In genomic region chr1:89089962-89090361, GRCh38 we compare ENCODE assay signal across 21 cellular contexts. TPM values are rescaled to one million over a fixed set of nuclear protein-coding genes. Genes with fewer than 3 reads are reported as not detected.
A peak's percentile ranks its signal among the peaks of the same experiment; 100 is the strongest.
DNase-seq lines count a peak whose midpoint lies in the region; ATAC-seq and TF ChIP-seq lines count a peak whose summit lies in the region.
"Had no signal": no experiment of that assay in that cellular context is flagged by ENCODE, and none has a peak within 500 bp of the region (broad histone marks: within the 10 kb centered on the region; RNA-seq: fewer than 3 reads in every experiment).

No MANE protein-coding gene starts in this region.

- no peaks in the 10 kb centered on the region for H3K9me3 Mint-ChIP-seq in activated naive CD4-positive, alpha-beta T cell treated with anti-CD3 and anti-CD28 coated beads, Interleukin-2, amount 50 U/mL, for 72 hours
- H3K9me3 Mint-ChIP-seq in CD8-positive, alpha-beta memory T cell, result no peaks in the 10 kb centered on the region
- H3K9me3 Mint-ChIP-seq: GM23338 had no signal

- WGBS in SK-N-SH (ENCODE audit: low lambda C conversion rate), result 20% methylated on average over 1 of the region's 1 CpG
- 21% methylated on average over 1 of the region's 1 CpG for WGBS in smooth muscle cell (ENCODE audit: low lambda C conversion rate)

- H3K9me3 ChIP-seq in SK-N-SH, result no peaks in the 10 kb centered on the region
- no peaks in the 10 kb centered on the region for H3K9me3 ChIP-seq in smooth muscle cell (replicated peaks; ENCODE audit: low read depth)
- H3K9me3 ChIP-seq in CD8-positive, alpha-beta memory T cell (ENCODE audit: low read length), result no peaks in the 10 kb centered on the region
- H3K9me3 ChIP-seq: A549, BE2C, HAP-1 had no signal

- H3K4me3 ChIP-seq in SK-N-SH (ENCODE audit: low read depth in 2 of 2, low read length in 1 of 2), result no peak overlapping the region
- no peak overlapping the region for H3K4me3 ChIP-seq in fibroblast of villous mesenchyme (ENCODE audit: low read depth, low read length)
- H3K4me3 ChIP-seq in smooth muscle cell, result no peak overlapping the region
- no peak overlapping the region for H3K4me3 ChIP-seq in CD8-positive, alpha-beta memory T cell (ENCODE audit: low read length)
- H3K4me3 ChIP-seq: A549, GM23338, HAP-1 had no signal

- peaks cover 0 to 4% of the 10 kb centered on the region in 2 experiments; a peak in 1 of 4 replicates for H3K4me1 ChIP-seq in SK-N-SH (ENCODE audit: control insufficient read depth in 1 of 2, insufficient read depth in 2 of 2, low read depth in 1 of 2, low read length in 1 of 2)
- no peaks in the 10 kb centered on the region for H3K4me1 ChIP-seq in smooth muscle cell (ENCODE audit: low read depth)
- H3K4me1 ChIP-seq in CD8-positive, alpha-beta memory T cell (ENCODE audit: insufficient read depth, low read length), result no peaks in the 10 kb centered on the region
- H3K4me1 ChIP-seq: A549, BE2C, HAP-1 had no signal

- H3K27ac ChIP-seq in SK-N-SH (ENCODE audit: low read depth in 2 of 2, low read length in 1 of 2), result no peak overlapping the region
- H3K27ac ChIP-seq in smooth muscle cell (ENCODE audit: low read depth), result no peak overlapping the region
- H3K27ac ChIP-seq in CD8-positive, alpha-beta memory T cell (ENCODE audit: low read depth, low read length), result no peak overlapping the region
- H3K27ac ChIP-seq: A549 had no signal

- ATAC-seq in activated naive CD4-positive, alpha-beta T cell treated with anti-CD3 and anti-CD28 coated beads, Interleukin-2, amount 50 U/mL, for 72 hours, result peak; percentile 37 to 51
- no peak for ATAC-seq in GM18520 (IDR thresholded peaks at IDR 0.05; ENCODE audit: unreplicated experiment)
- ATAC-seq: A549, GM23338 had no signal

- POLR2A ChIA-PET in SK-N-SH (lab: Yijun Ruan, JAX), result no interaction called here
- POLR2A ChIA-PET in CD8-positive, alpha-beta memory T cell (lab: Charles Lee), result no interaction called here

- DNase-seq in activated naive CD4-positive, alpha-beta T cell treated with anti-CD3 and anti-CD28 coated beads, Interleukin-2, amount 50 U/mL, for 72 hours (ENCODE audit: low spot score in 2 of 2), result no peak
- no peak for DNase-seq in activated naive CD4-positive, alpha-beta T cell treated with anti-CD3 and anti-CD28 coated beads, Interleukin-2, amount 50 U/mL, for 16 hours
- DNase-seq in SK-N-SH (peak; percentile 16), fibroblast of villous mesenchyme (ENCODE audit: low read depth) (peak; percentile 22), smooth muscle cell (lab: John Stamatoyannopoulos, UW; ENCODE audit: unreplicated experiment) (no peak), G401 (ENCODE audit: low spot score) (no peak)
- no peak for DNase-seq in CD8-positive, alpha-beta memory T cell
- DNase-seq: BE2C; MM.1S; NCI-H1092; NCI-H146; NCI-H2029; NCI-H2227 treated with DMSO at 0.1 percent for 48 hours; NCI-H510A treated with DMSO at 0.1 percent for 48 hours; NCI-H774; NK-92 treated with Interleukin-12 subunit alpha and Interleukin-12 subunit beta, amount 100 ng/mL, for 24 hours; SIG-M5 had no signal

- H3K27me3 Mint-ChIP-seq in CD8-positive, alpha-beta memory T cell, result no peaks in the 10 kb centered on the region

- H3K27me3 ChIP-seq in SK-N-SH (ENCODE audit: insufficient read depth) (no peaks in the 10 kb centered on the region), smooth muscle cell (ENCODE audit: low read depth) (no peaks in the 10 kb centered on the region)
- no peaks in the 10 kb centered on the region for H3K27me3 ChIP-seq in CD8-positive, alpha-beta memory T cell (ENCODE audit: insufficient read depth, low read length, poor library complexity, severe bottlenecking)
- H3K27me3 ChIP-seq: BE2C had no signal

- no peaks in the 10 kb centered on the region for H3K9me2 ChIP-seq in SK-N-SH

- TF ChIP-seq RAD21 in SK-N-SH (IDR thresholded peaks at IDR 0.05; ENCODE audit: low read length), result no peak

- no peak overlapping the region for H3K4me3 Mint-ChIP-seq in CD8-positive, alpha-beta memory T cell
- H3K4me3 Mint-ChIP-seq: GM23338 had no signal

- H3K9ac ChIP-seq in SK-N-SH (no peak overlapping the region), smooth muscle cell (ENCODE audit: low read depth) (no peak overlapping the region)

- no peaks in the 10 kb centered on the region for H3K36me3 Mint-ChIP-seq in activated naive CD4-positive, alpha-beta T cell treated with anti-CD3 and anti-CD28 coated beads, Interleukin-2, amount 50 U/mL, for 72 hours
- H3K36me3 Mint-ChIP-seq in CD8-positive, alpha-beta memory T cell, result peaks cover 0 to 14% (median 0%) of the 10 kb centered on the region in 3 donors

- TF ChIP-seq CTCF in SK-N-SH (IDR thresholded peaks at IDR 0.05), result no peak
- TF ChIP-seq CTCF in fibroblast of villous mesenchyme (IDR thresholded peaks at IDR 0.05; ENCODE audit: insufficient read depth, low read depth, low read length), result no peak
- TF ChIP-seq CTCF in smooth muscle cell (IDR thresholded peaks at IDR 0.05; ENCODE audit: borderline replicate concordance, insufficient read depth, poor library complexity, severe bottlenecking), result no peak

- H3F3A ChIP-seq in SK-N-SH (replicated peaks; ENCODE audit: insufficient read depth) (no peaks in the 10 kb centered on the region), smooth muscle cell (ENCODE audit: low read depth) (no peaks in the 10 kb centered on the region)

- no peak for TF ChIP-seq EP300 in SK-N-SH (IDR thresholded peaks at IDR 0.05; ENCODE audit: borderline replicate concordance in 1 of 2, low read depth in 1 of 2, low read length in 1 of 2)

- CTCF ChIA-PET in SK-N-SH (lab: Yijun Ruan, JAX), result interaction anchor here (1.0 to 1.8 kb wide), 3 partner anchors 20 to 268 kb away, joined by 3 to 4 read pairs (median 4); no protein-coding TSS in a partner anchor
- CTCF ChIA-PET in CD8-positive, alpha-beta memory T cell (lab: Charles Lee), result no interaction called here

- H3K27ac Mint-ChIP-seq in activated naive CD4-positive, alpha-beta T cell treated with anti-CD3 and anti-CD28 coated beads, Interleukin-2, amount 50 U/mL, for 72 hours, result no peak overlapping the region
- no peak overlapping the region for H3K27ac Mint-ChIP-seq in CD8-positive, alpha-beta memory T cell
- H3K27ac Mint-ChIP-seq: GM23338 had no signal

- H3K4me2 ChIP-seq in SK-N-SH, result no peak overlapping the region
- peak overlapping the region; percentile 11 for H3K4me2 ChIP-seq in smooth muscle cell
- H3K4me2 ChIP-seq: A549, GM23338 had no signal

- H4K20me1 ChIP-seq in SK-N-SH (ENCODE audit: insufficient read depth) (no peaks in the 10 kb centered on the region), smooth muscle cell (ENCODE audit: low read depth) (no peaks in the 10 kb centered on the region)

- H2AFZ ChIP-seq in SK-N-SH (ENCODE audit: low read depth) (no peak overlapping the region; the same call in 1 of the 2 replicates), smooth muscle cell (ENCODE audit: low read depth) (peak overlapping the region; percentile 19)
- H2AFZ ChIP-seq: GM23338 had no signal

- H3K79me2 ChIP-seq in SK-N-SH (ENCODE audit: insufficient read depth), result no peaks in the 10 kb centered on the region
- H3K79me2 ChIP-seq in smooth muscle cell (ENCODE audit: low read depth), result no peaks in the 10 kb centered on the region

- no peaks in the 10 kb centered on the region for H3K4me1 Mint-ChIP-seq in CD8-positive, alpha-beta memory T cell

- in situ Hi-C loops in G401 (cut with HindIII; ENCODE audit: low sequenced_read_pairs), result no loop called here

- no peaks in the 10 kb centered on the region for H3K36me3 ChIP-seq in SK-N-SH (replicated peaks in 1 of 2; ENCODE audit: control insufficient read depth in 1 of 2, insufficient read depth in 2 of 2, low read length in 1 of 2)
- H3K36me3 ChIP-seq in smooth muscle cell (ENCODE audit: low read depth), result no peaks in the 10 kb centered on the region
- no peaks in the 10 kb centered on the region for H3K36me3 ChIP-seq in CD8-positive, alpha-beta memory T cell (ENCODE audit: insufficient read depth, low read length)
- H3K36me3 ChIP-seq: BE2C, HAP-1 had no signal

TF ChIP-seq in SK-N-SH, 30 proteins besides CTCF, POLR2A, EP300 and RAD21 (continues in another document):
- TF ChIP-seq EZH2phosphoT487 (IDR thresholded peaks at IDR 0.05; ENCODE audit: borderline replicate concordance, low read depth) (no peak), SIN3A (IDR thresholded peaks at IDR 0.05; ENCODE audit: borderline replicate concordance, low read depth, low read length) (no peak), TCF12 (IDR thresholded peaks at IDR 0.05) (peak; percentile 64), YY1 (IDR thresholded peaks at IDR 0.05; ENCODE audit: low read depth) (no peak), USF2 (IDR thresholded peaks at IDR 0.05; ENCODE audit: borderline replicate concordance, low read depth, low read length) (no peak), ELF1 (IDR thresholded peaks at IDR 0.05) (no peak), RCOR1 (IDR thresholded peaks at IDR 0.05; ENCODE audit: low read length) (peak; percentile 46; the same call in 1 of the 2 replicates), SMC3 (IDR thresholded peaks at IDR 0.05; ENCODE audit: low read depth, low read length) (no peak)

RNA-seq across cellular contexts. Expression of gene GBP1, which starts 25.0 kb away (rescaled TPM):
- total RNA-seq in activated naive CD4-positive, alpha-beta T cell treated with anti-CD3 and anti-CD28 coated beads, Interleukin-2, amount 50 U/mL, for 72 hours, result 10 to 100 TPM; 51.3 to 79.2 TPM
- polyA plus RNA-seq in SK-N-SH (2012; rRNA removed), result 6.9 and 7.4 TPM in 2 replicates
- polyA plus RNA-seq in SK-N-SH (2012; cell fraction: cytosol; rRNA removed), result 5.4 and 5.8 TPM in 2 replicates
- 10.0 and 19.7 TPM in 2 replicates for polyA plus RNA-seq in SK-N-SH (2012; cell fraction: nucleus; rRNA removed)
- 88.3 and 162 TPM in 2 replicates for total RNA-seq in fibroblast of villous mesenchyme
- total RNA-seq in smooth muscle cell, result 30.2 and 30.5 TPM in 2 replicates
- polyA plus RNA-seq in smooth muscle cell, result 15.7 and 17.5 TPM in 2 replicates
- 10 to 100 TPM; 52.1 to 53.0 TPM for total RNA-seq in CD8-positive, alpha-beta memory T cell
- polyA plus RNA-seq in CD8-positive, alpha-beta memory T cell, result 77.4 TPM
- total RNA-seq in G401 (2014; rRNA removed; shearing (Covaris generic)), result not detected in 2 replicates
- total RNA-seq: GM23338 had no signal

RNA-seq across cellular contexts. Expression of gene GBP2, which starts 36.0 kb away (rescaled TPM):
- total RNA-seq in activated naive CD4-positive, alpha-beta T cell treated with anti-CD3 and anti-CD28 coated beads, Interleukin-2, amount 50 U/mL, for 72 hours, result 100 to 1,000 TPM; 279 to 294 TPM
- polyA plus RNA-seq in SK-N-SH (2012; rRNA removed), result 8.7 and 10.2 TPM in 2 replicates
- 9.4 and 10.3 TPM in 2 replicates for polyA plus RNA-seq in SK-N-SH (2012; cell fraction: cytosol; rRNA removed)
- 5.8 and 10.3 TPM in 2 replicates for polyA plus RNA-seq in SK-N-SH (2012; cell fraction: nucleus; rRNA removed)
- total RNA-seq in fibroblast of villous mesenchyme, result 59.9 and 96.3 TPM in 2 replicates
- 2.1 and 3.1 TPM in 2 replicates for total RNA-seq in smooth muscle cell
- polyA plus RNA-seq in smooth muscle cell, result 2.1 and 3.9 TPM in 2 replicates
- 100 to 1,000 TPM; 155 to 165 TPM for total RNA-seq in CD8-positive, alpha-beta memory T cell
- polyA plus RNA-seq in CD8-positive, alpha-beta memory T cell, result 148 TPM
- total RNA-seq in G401 (2014; rRNA removed; shearing (Covaris generic)), result not detected in 2 replicates
- total RNA-seq: GM23338 had no signal
- polyA plus RNA-seq: GM23338 had no signal

Comparison
In these comparisons a context has a peak if more than half of its experiments do, and no peak if none do; other contexts are left out.
1. DNase-seq: peak in SK-N-SH (single experiment) and fibroblast of villous mesenchyme (single experiment); none in activated naive CD4-positive, alpha-beta T cell treated with anti-CD3 and anti-CD28 coated beads, Interleukin-2, amount 50 U/mL, for 72 hours (0 of 2), activated naive CD4-positive, alpha-beta T cell treated with anti-CD3 and anti-CD28 coated beads, Interleukin-2, amount 50 U/mL, for 16 hours (single experiment), smooth muscle cell (single experiment), CD8-positive, alpha-beta memory T cell (0 of 5) and G401 (single experiment).
2. RNA of gene GBP1, which starts 25.0 kb away (total RNA-seq): 88.3 to 162 TPM in fibroblast of villous mesenchyme, 51.3 to 79.2 TPM in activated naive CD4-positive, alpha-beta T cell treated with anti-CD3 and anti-CD28 coated beads, Interleukin-2, amount 50 U/mL, for 72 hours, 52.1 to 53.0 TPM in CD8-positive, alpha-beta memory T cell and 30.2 to 30.5 TPM in smooth muscle cell; not detected in G401; every median in the first group is over 10 times any median in the second.
3. RNA of gene GBP2, which starts 36.0 kb away (total RNA-seq): 279 to 294 TPM in activated naive CD4-positive, alpha-beta T cell treated with anti-CD3 and anti-CD28 coated beads, Interleukin-2, amount 50 U/mL, for 72 hours, 155 to 165 TPM in CD8-positive, alpha-beta memory T cell and 59.9 to 96.3 TPM in fibroblast of villous mesenchyme; 2.1 to 3.1 TPM in smooth muscle cell and not detected in G401; every median in the first group is over 10 times any median in the second.